10 cellular contexts compared by ENCODE assay signal in genomic region chr7:100017300-100017699, GRCh38. TPM values are rescaled to one million over a fixed set of nuclear protein-coding genes. Genes with fewer than 3 reads are reported as not detected.
DNase-seq lines count a peak whose midpoint lies in the region; ATAC-seq, FAIRE-seq and TF ChIP-seq lines count a peak whose summit lies in the region.
"Had no signal": no experiment of that assay in that cellular context is flagged by ENCODE, and none has a peak within 500 bp of the region (broad histone marks: within the 10 kb centered on the region; RNA-seq: fewer than 3 reads in every experiment).

No MANE protein-coding gene starts in this region.

- CTCF ChIA-PET in activated CD8-positive, alpha-beta T cell treated with anti-CD3 and anti-CD28 coated beads for 36 hours (lab: Charles Lee): interaction anchor here (0.7 to 1.7 kb wide), 7 partner anchors 19 to 115 kb away, joined by 3 to 6 read pairs (median 3); no protein-coding TSS in a partner anchor
- CTCF ChIA-PET in activated CD8-positive, alpha-beta T cell treated with anti-CD3 and anti-CD28 coated beads, Interleukin-2, amount 10 ng/mL, durations not matched to agents 7 days and 5 days (lab: Charles Lee): interaction anchor here (1.1 to 5.6 kb wide), 6 partner anchors 13 to 38 kb away, joined by 3 to 36 read pairs (median 6); partner anchors contain the start of gene ZSCAN21
- CTCF ChIA-PET in GM12878 (lab: Yijun Ruan, JAX): interaction anchor here (0.7 to 3.1 kb wide), 7 partner anchors 12 to 65 kb away, joined by 3 to 13 read pairs (median 3); no protein-coding TSS in a partner anchor

- H3K4me3 ChIP-seq in GM12878 (0 out of 2 replicates have a peak overlapping the region, but pooled peaks have one; percentile 92), liver (ENCODE audit: low read depth in 1 of 3, low read length in 3 of 3) (peak overlapping the region; percentile 11 to 95 (median 26))

- SMC1A ChIA-PET in GM12878 (lab: Charles Lee; ENCODE audit: uncharacterized antibody, unreplicated experiment): interaction anchor here (1.5 to 4.1 kb wide), 2 partner anchors 20 to 116 kb away, joined by 4 to 15 read pairs; no protein-coding TSS in a partner anchor

- H3K9ac ChIP-seq in GM12878 (ENCODE audit: control insufficient read depth, insufficient read depth, low read length): no peak overlapping the region
- H3K9ac ChIP-seq in liver (ENCODE audit: low read depth in 1 of 2, low read length in 2 of 2): peak overlapping the region in 1 of 2 donors; percentile 100

- H3K27me3 Mint-ChIP-seq in activated CD8-positive, alpha-beta T cell treated with anti-CD3 and anti-CD28 coated beads for 36 hours: no peaks in the 10 kb centered on the region
- H3K27me3 Mint-ChIP-seq in activated CD8-positive, alpha-beta T cell treated with anti-CD3 and anti-CD28 coated beads, Interleukin-2, amount 10 ng/mL, durations not matched to agents 7 days and 5 days (ENCODE audit: low read depth): no peaks in the 10 kb centered on the region

- in situ Hi-C loops in GM12878 (cut with MboI): no loop called here

- no peak for ATAC-seq in activated CD8-positive, alpha-beta T cell treated with anti-CD3 and anti-CD28 coated beads for 36 hours
- no peak for ATAC-seq in activated CD8-positive, alpha-beta T cell treated with anti-CD3 and anti-CD28 coated beads, Interleukin-2, amount 10 ng/mL, durations not matched to agents 7 days and 5 days
- ATAC-seq in GM12878 (no peak), GM21381 (IDR thresholded peaks at IDR 0.05; ENCODE audit: unreplicated experiment) (no peak)

- H3K4me3 Mint-ChIP-seq in activated CD8-positive, alpha-beta T cell treated with anti-CD3 and anti-CD28 coated beads for 36 hours: peak overlapping the region; percentile 26
- H3K4me3 Mint-ChIP-seq in activated CD8-positive, alpha-beta T cell treated with anti-CD3 and anti-CD28 coated beads, Interleukin-2, amount 10 ng/mL, durations not matched to agents 7 days and 5 days: no peak overlapping the region

- TF ChIP-seq RAD21 in GM12878 (IDR thresholded peaks at IDR 0.05; ENCODE audit: insufficient read depth, low read depth, low read length): no peak
- TF ChIP-seq RAD21 in liver (IDR thresholded peaks at IDR 0.05): peak; percentile 17 to 50

- H2AFZ ChIP-seq in GM12878 (ENCODE audit: control insufficient read depth, low read depth, low read length): no peak overlapping the region

- TF ChIP-seq POLR2A in GM12878 (IDR thresholded peaks at IDR 0.05; ENCODE audit: low read depth, low read length): no peak

- H3K36me3 Mint-ChIP-seq in activated CD8-positive, alpha-beta T cell treated with anti-CD3 and anti-CD28 coated beads for 36 hours (ENCODE audit: low read depth): peaks cover 22% of the 10 kb centered on the region
- H3K36me3 Mint-ChIP-seq in activated CD8-positive, alpha-beta T cell treated with anti-CD3 and anti-CD28 coated beads, Interleukin-2, amount 10 ng/mL, durations not matched to agents 7 days and 5 days (ENCODE audit: low read depth): peaks cover 13% of the 10 kb centered on the region

- H3K9me3 ChIP-seq in GM12878 (replicated peaks; ENCODE audit: control insufficient read depth, insufficient read depth, low read length) (no peaks in the 10 kb centered on the region), liver (ENCODE audit: control insufficient read depth in 4 of 4, low read length in 3 of 4) (no peaks in the 10 kb centered on the region)

- no peak for FAIRE-seq in GM12878 (lab: Jason Lieb, UNC)

- no peaks in the 10 kb centered on the region for H4K20me1 ChIP-seq in GM12878 (ENCODE audit: control insufficient read depth, insufficient read depth)

- H3K9me3 Mint-ChIP-seq in activated CD8-positive, alpha-beta T cell treated with anti-CD3 and anti-CD28 coated beads for 36 hours: no peaks in the 10 kb centered on the region
- H3K9me3 Mint-ChIP-seq in activated CD8-positive, alpha-beta T cell treated with anti-CD3 and anti-CD28 coated beads, Interleukin-2, amount 10 ng/mL, durations not matched to agents 7 days and 5 days (ENCODE audit: insufficient read depth): no peaks in the 10 kb centered on the region

- peak overlapping the region; percentile 65 for H3K4me2 ChIP-seq in GM12878 (ENCODE audit: control insufficient read depth, insufficient read depth)

- H3K27ac ChIP-seq in GM12878 (ENCODE audit: control insufficient read depth, insufficient read depth): no peak overlapping the region
- peak overlapping the region; percentile 86 to 98 for H3K27ac ChIP-seq in liver (ENCODE audit: low read depth in 1 of 2, low read length in 2 of 2)

- BruUV-seq in GM12878 (replicated peaks; lab: Mats Ljungman, UMichigan): no TSS peak

- 95% methylated on average over 11 of the region's 11 CpGs for WGBS in GM12878 (ENCODE audit: insufficient coverage, insufficient replicate concordance, low lambda C conversion rate, missing lambda C conversion rate)
- WGBS in liver: 23% methylated on average over 11 of the region's 11 CpGs

- no peak for TF ChIP-seq EP300 in GM12878 (IDR thresholded peaks at IDR 0.05; ENCODE audit: borderline replicate concordance in 1 of 2, control insufficient read depth in 1 of 2, low read depth in 2 of 2, low read length in 2 of 2)

- H3K4me1 ChIP-seq in GM12878 (ENCODE audit: control insufficient read depth, insufficient read depth, low read length) (peaks cover 4% of the 10 kb centered on the region; the same call in 1 of the 2 replicates), liver (ENCODE audit: control insufficient read depth in 4 of 4, insufficient read depth in 4 of 4, low read length in 3 of 4) (peaks cover 16 to 67% (median 47%) of the 10 kb centered on the region in 4 donors)

- peaks cover 59% of the 10 kb centered on the region for H3K4me1 Mint-ChIP-seq in activated CD8-positive, alpha-beta T cell treated with anti-CD3 and anti-CD28 coated beads for 36 hours (ENCODE audit: low read depth)
- H3K4me1 Mint-ChIP-seq in activated CD8-positive, alpha-beta T cell treated with anti-CD3 and anti-CD28 coated beads, Interleukin-2, amount 10 ng/mL, durations not matched to agents 7 days and 5 days (ENCODE audit: low read depth): peaks cover 53% of the 10 kb centered on the region

- no peaks in the 10 kb centered on the region for H3K27me3 ChIP-seq in GM12878 (replicated peaks in 1 of 2; ENCODE audit: control insufficient read depth in 2 of 2, insufficient read depth in 2 of 2, low read length in 1 of 2)
- no peaks in the 10 kb centered on the region for H3K27me3 ChIP-seq in liver (ENCODE audit: control insufficient read depth in 4 of 4, insufficient read depth in 4 of 4, low read length in 3 of 4)

- H3K27ac Mint-ChIP-seq in activated CD8-positive, alpha-beta T cell treated with anti-CD3 and anti-CD28 coated beads for 36 hours: no peak overlapping the region
- H3K27ac Mint-ChIP-seq in activated CD8-positive, alpha-beta T cell treated with anti-CD3 and anti-CD28 coated beads, Interleukin-2, amount 10 ng/mL, durations not matched to agents 7 days and 5 days: no peak overlapping the region

- H3K36me3 ChIP-seq in GM12878 (ENCODE audit: control insufficient read depth in 2 of 2, insufficient read depth in 2 of 2, low read length in 1 of 2): peaks cover 0 to 7% of the 10 kb centered on the region in 2 experiments; a peak in 2 of 4 replicates
- H3K36me3 ChIP-seq in liver (ENCODE audit: control insufficient read depth in 4 of 4, insufficient read depth in 3 of 4, low read depth in 1 of 4, low read length in 3 of 4): peaks cover 0 to 5% (median 3%) of the 10 kb centered on the region in 4 donors

- intact Hi-C loops in activated CD8-positive, alpha-beta T cell treated with anti-CD3 and anti-CD28 coated beads for 36 hours (cut with micrococcal nuclease): no loop called here
- intact Hi-C loops in GM12878 (cut with micrococcal nuclease; ENCODE audit: unreplicated experiment): loop anchor here (5.0 kb wide), 1 partner anchor 65 kb away; the partner anchor contains the start of gene ZNF3

- no peak for DNase-seq in activated CD8-positive, alpha-beta T cell treated with anti-CD3 and anti-CD28 coated beads for 36 hours
- no peak for DNase-seq in activated CD8-positive, alpha-beta T cell treated with anti-CD3 and anti-CD28 coated beads, Interleukin-2, amount 10 ng/mL, durations not matched to agents 7 days and 5 days
- DNase-seq in GM12878 (ENCODE audit: low read depth, low spot score) (no peak), superior temporal gyrus (ENCODE audit: extremely low spot score) (peak; percentile 35), medulla oblongata (ENCODE audit: extremely low spot score) (no peak), SKM-1 treated with dmso at 0.1 percent for 144 hours (lab: John Stamatoyannopoulos, UW; ENCODE audit: unreplicated experiment) (no peak)
- DNase-seq: activated naive CD4-positive, alpha-beta T cell; NCI-H1436 had no signal

- POLR2A ChIA-PET in activated CD8-positive, alpha-beta T cell treated with anti-CD3 and anti-CD28 coated beads for 36 hours (lab: Charles Lee): interaction anchor here (1.0 to 2.7 kb wide), 7 partner anchors 10 to 393 kb away, joined by 4 to 9 read pairs (median 5); no protein-coding TSS in a partner anchor
- POLR2A ChIA-PET in activated CD8-positive, alpha-beta T cell treated with anti-CD3 and anti-CD28 coated beads, Interleukin-2, amount 10 ng/mL, durations not matched to agents 7 days and 5 days (lab: Charles Lee): interaction anchor here (1.2 to 3.1 kb wide), 3 partner anchors 9 to 98 kb away, joined by 4 to 19 read pairs (median 7); partner anchors contain the start of gene TRIM4
- POLR2A ChIA-PET in GM12878 (lab: Charles Lee): interaction anchor here (0.7 to 2.1 kb wide), 3 partner anchors 12 to 99 kb away, joined by 3 to 5 read pairs (median 4); no protein-coding TSS in a partner anchor

- peaks cover 46% of the 10 kb centered on the region for H3K79me2 ChIP-seq in GM12878 (ENCODE audit: control insufficient read depth, insufficient read depth, low read length)

- RAD21 ChIA-PET in GM12878 (lab: Charles Lee; ENCODE audit: unreplicated experiment): interaction anchor here (1.5 kb wide), 1 partner anchor 9 kb away, joined by 3 read pairs; no protein-coding TSS in a partner anchor

- no peak for TF ChIP-seq CTCF in activated CD8-positive, alpha-beta T cell treated with anti-CD3 and anti-CD28 coated beads for 36 hours (IDR thresholded peaks at IDR 0.05)
- TF ChIP-seq CTCF in GM12878 (IDR thresholded peaks at IDR 0.05 in 2 of 3, conservative IDR thresholded peaks at IDR 0.05 in 1 of 3; ENCODE audit: control insufficient read depth in 2 of 3, extremely low read depth in 1 of 3, insufficient read depth in 1 of 3, low read depth in 3 of 3, low read length in 3 of 3) (no peak), liver (IDR thresholded peaks at IDR 0.05; ENCODE audit: low read depth, low read length, missing input control) (no peak)

RNA-seq across cellular contexts. Expression of gene ZKSCAN1, which starts 1.9 kb away (rescaled TPM):
- total RNA-seq in activated CD8-positive, alpha-beta T cell treated with anti-CD3 and anti-CD28 coated beads for 36 hours: 10 to 100 TPM; 41.9 to 47.3 TPM
- total RNA-seq in activated CD8-positive, alpha-beta T cell treated with anti-CD3 and anti-CD28 coated beads, Interleukin-2, amount 10 ng/mL, durations not matched to agents 7 days and 5 days: 10 to 100 TPM; 50.4 to 54.5 TPM
- 72.1 and 77.3 TPM in 2 replicates for total RNA-seq in GM12878 (2013; cell fraction: nucleolus; rRNA removed)
- total RNA-seq in GM12878 (2014; rRNA removed) (12.5 and 12.7 TPM in 2 replicates), GM12878 (2014; rRNA removed; fragmentation: Illumina TruSeq; extraction: Trizol) (20.9 and 21.2 TPM in 2 replicates), GM12878 (2021) (34.4 and 35.8 TPM in 2 replicates), liver (100 to 1,000 TPM in 1 of 2 donors, 10 to 100 TPM in 1; 20.5 to 117 TPM)
- polyA plus RNA-seq in GM12878 (2011; ENCODE audit: low read depth): 12.7 TPM
- polyA plus RNA-seq in GM12878 (2011; rRNA removed) (26.0 and 29.7 TPM in 2 replicates), GM12878 (2014; fragmentation: Illumina TruSeq; extraction: Trizol) (17.8 and 19.3 TPM in 2 replicates), GM12878 (2014; fragmentation: Nextera tagmentation; extraction: Ambion mirVana) (1 to 10 TPM; 3.2 to 4.6 TPM), GM12878 (2014; rRNA removed) (12.8 and 13.9 TPM in 2 replicates), GM12878 (2016; fragmentation: Nextera tagmentation; extraction: Ambion mirVana) (10 to 100 TPM; 18.3 to 19.3 TPM), liver (10 to 100 TPM; 11.8 to 39.7 TPM)
- 16.6 and 16.7 TPM in 2 replicates for polyA plus RNA-seq in GM12878 (2011; cell fraction: cytosol; rRNA removed)
- polyA plus RNA-seq in GM12878 (2011; cell fraction: nucleus; rRNA removed): 14.7 and 15.5 TPM in 2 replicates
- polyA plus RNA-seq in GM12878 (2012): 17.6 TPM in 2 replicates
- polyA minus RNA-seq in GM12878 (2011; rRNA and poly(A)+ RNA removed): 57.9 and 77.9 TPM in 2 replicates
- 11.0 and 16.0 TPM in 2 replicates for polyA minus RNA-seq in GM12878 (2011; cell fraction: cytosol; rRNA and poly(A)+ RNA removed)
- polyA minus RNA-seq in GM12878 (2011; cell fraction: nucleus; rRNA and poly(A)+ RNA removed): 10.2 and 14.8 TPM in 2 replicates

RNA-seq across cellular contexts. Expression of gene ZSCAN21, which starts 32.3 kb away (rescaled TPM):
- total RNA-seq in activated CD8-positive, alpha-beta T cell treated with anti-CD3 and anti-CD28 coated beads for 36 hours: 1 to 10 TPM; 6.3 to 6.9 TPM
- total RNA-seq in activated CD8-positive, alpha-beta T cell treated with anti-CD3 and anti-CD28 coated beads, Interleukin-2, amount 10 ng/mL, durations not matched to agents 7 days and 5 days: 1 to 10 TPM; 5.8 to 7.5 TPM
- 9.1 and 10.3 TPM in 2 replicates for total RNA-seq in GM12878 (2013; cell fraction: nucleolus; rRNA removed)
- total RNA-seq in GM12878 (2014; rRNA removed) (5.8 and 5.9 TPM in 2 replicates), GM12878 (2014; rRNA removed; fragmentation: Illumina TruSeq; extraction: Trizol) (7.3 and 7.8 TPM in 2 replicates), GM12878 (2021) (5.8 and 8.0 TPM in 2 replicates), liver (1 to 10 TPM; 8.5 to 8.6 TPM)
- polyA plus RNA-seq in GM12878 (2011; ENCODE audit: low read depth): 4.2 TPM
- polyA plus RNA-seq in GM12878 (2011; rRNA removed) (8.7 and 9.4 TPM in 2 replicates), GM12878 (2014; fragmentation: Illumina TruSeq; extraction: Trizol) (6.7 and 6.9 TPM in 2 replicates), GM12878 (2014; fragmentation: Nextera tagmentation; extraction: Ambion mirVana) (1 to 10 TPM; 1.9 to 3.1 TPM), GM12878 (2014; rRNA removed) (5.2 and 5.8 TPM in 2 replicates), GM12878 (2016; fragmentation: Nextera tagmentation; extraction: Ambion mirVana) (1 to 10 TPM; 7.4 to 9.6 TPM), liver (1 to 10 TPM; 4.6 to 5.3 TPM)
- polyA plus RNA-seq in GM12878 (2011; cell fraction: cytosol; rRNA removed): 7.3 and 7.6 TPM in 2 replicates
- 5.1 and 6.7 TPM in 2 replicates for polyA plus RNA-seq in GM12878 (2011; cell fraction: nucleus; rRNA removed)
- polyA plus RNA-seq in GM12878 (2012): 5.9 and 6.9 TPM in 2 replicates
- 7.4 and 8.7 TPM in 2 replicates for polyA minus RNA-seq in GM12878 (2011; rRNA and poly(A)+ RNA removed)
- 2.7 and 2.9 TPM in 2 replicates for polyA minus RNA-seq in GM12878 (2011; cell fraction: cytosol; rRNA and poly(A)+ RNA removed)
- polyA minus RNA-seq in GM12878 (2011; cell fraction: nucleus; rRNA and poly(A)+ RNA removed): 1.6 and 4.1 TPM in 2 replicates

RNA-seq across cellular contexts. Expression of gene AZGP1, which starts 41.5 kb away (rescaled TPM):
- not detected for total RNA-seq in activated CD8-positive, alpha-beta T cell treated with anti-CD3 and anti-CD28 coated beads for 36 hours
- not detected for total RNA-seq in activated CD8-positive, alpha-beta T cell treated with anti-CD3 and anti-CD28 coated beads, Interleukin-2, amount 10 ng/mL, durations not matched to agents 7 days and 5 days
- total RNA-seq in GM12878 (2013; cell fraction: nucleolus; rRNA removed): not detected in 2 replicates
- total RNA-seq in GM12878 (2014; rRNA removed) (0.28 and 0.54 TPM in 2 replicates), GM12878 (2014; rRNA removed; fragmentation: Illumina TruSeq; extraction: Trizol) (0.18 and 0.46 TPM in 2 replicates), GM12878 (2021) (0.64 and 1.1 TPM in 2 replicates), liver (100 to 1,000 TPM in 1 of 2 donors, 10 to 100 TPM in 1; 99.5 to 952 TPM)
- 0.47 TPM for polyA plus RNA-seq in GM12878 (2011; ENCODE audit: low read depth)
- polyA plus RNA-seq in GM12878 (2011; rRNA removed) (not detected in 2 replicates), GM12878 (2014; fragmentation: Illumina TruSeq; extraction: Trizol) (0.29 and 0.40 TPM in 2 replicates), GM12878 (2014; fragmentation: Nextera tagmentation; extraction: Ambion mirVana) (not detected), GM12878 (2014; rRNA removed) (0.25 and 0.44 TPM in 2 replicates), GM12878 (2016; fragmentation: Nextera tagmentation; extraction: Ambion mirVana) (not detected), liver (1,000 to 10,000 TPM; 1,348 to 2,721 TPM)
- polyA plus RNA-seq in GM12878 (2011; cell fraction: cytosol; rRNA removed): 0.08 and 0.13 TPM in 2 replicates
- not detected in 2 replicates for polyA plus RNA-seq in GM12878 (2011; cell fraction: nucleus; rRNA removed)
- not detected in 2 replicates for polyA plus RNA-seq in GM12878 (2012)
- not detected in 2 replicates for polyA minus RNA-seq in GM12878 (2011; rRNA and poly(A)+ RNA removed)
- not detected in 2 replicates for polyA minus RNA-seq in GM12878 (2011; cell fraction: cytosol; rRNA and poly(A)+ RNA removed)
- not detected in 2 replicates for polyA minus RNA-seq in GM12878 (2011; cell fraction: nucleus; rRNA and poly(A)+ RNA removed)

Comparison
In these comparisons a context has a peak if more than half of its experiments do, and no peak if none do; other contexts are left out.
1. RNA of gene AZGP1, which starts 41.5 kb away (total RNA-seq): 99.5 to 952 TPM in liver; 0.18 to 1.1 TPM in GM12878, not detected in activated CD8-positive, alpha-beta T cell treated with anti-CD3 and anti-CD28 coated beads for 36 hours and not detected in activated CD8-positive, alpha-beta T cell treated with anti-CD3 and anti-CD28 coated beads, Interleukin-2, amount 10 ng/mL, durations not matched to agents 7 days and 5 days; every median in the first group is over 10 times any median in the second.